ENCODE assay signal across 11 cellular contexts in the genomic region with DNA sequence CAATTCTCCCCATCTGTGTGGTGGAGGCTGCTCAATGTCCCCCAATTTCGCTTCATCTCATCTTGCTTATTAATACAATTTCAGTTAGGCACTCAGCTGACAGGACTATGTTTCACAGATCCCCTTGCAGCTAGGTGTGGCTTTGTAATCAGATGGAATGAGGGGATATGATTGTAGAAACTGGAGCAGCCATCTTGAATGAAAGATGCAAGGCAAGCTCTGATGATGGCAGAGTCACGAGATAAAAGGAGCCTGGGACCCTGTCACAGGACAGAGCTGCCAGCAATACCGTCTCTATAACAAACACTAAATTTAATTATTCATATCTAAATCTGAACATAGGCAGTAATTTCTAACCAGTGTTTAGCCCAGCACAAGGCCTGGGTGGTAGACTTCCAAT. TPM values are rescaled to one million over a fixed set of nuclear protein-coding genes. Genes with fewer than 3 reads are reported as not detected.
DNase-seq lines count a peak whose midpoint lies in the region; ATAC-seq, FAIRE-seq and TF ChIP-seq lines count a peak whose summit lies in the region.
"Had no signal": no experiment of that assay in that cellular context is flagged by ENCODE, and none has a peak within 500 bp of the region (broad histone marks: within the 10 kb centered on the region; RNA-seq: fewer than 3 reads in every experiment).

No MANE protein-coding gene starts in this region.

- H3K4me1 ChIP-seq in heart right ventricle = peaks cover 13 to 42% (median 37%) of the 10 kb centered on the region in 9 donors
- peaks cover 7 to 42% (median 32%) of the 10 kb centered on the region in 12 donors for H3K4me1 ChIP-seq in heart left ventricle
- H3K4me1 ChIP-seq in uterus = peaks cover 4 to 6% of the 10 kb centered on the region in 2 donors
- peaks cover 0 to 2% of the 10 kb centered on the region in 2 donors for H3K4me1 ChIP-seq in small intestine (ENCODE audit: control insufficient read depth in 2 of 2, insufficient read depth in 1 of 2, low read depth in 1 of 2, low read length in 1 of 2)

- H3K27ac ChIP-seq in heart right ventricle (peak overlapping the region in 6 of 10 donors; percentile 89 to 97 (median 94)), heart left ventricle (peak overlapping the region in 5 of 12 donors; percentile 93 to 99 (median 97)), uterus (peak overlapping the region; percentile 87 to 94), small intestine (ENCODE audit: low read depth in 1 of 2, low read length in 1 of 2) (no peak overlapping the region)

- no peak for DNase-seq in heart right ventricle
- DNase-seq in heart left ventricle = no peak
- no peak for DNase-seq in naive thymus-derived CD8-positive, alpha-beta T cell
- DNase-seq in uterus = no peak
- DNase-seq in small intestine = no peak
- DNase-seq: NCI-H1048; stimulated activated CD4-positive, alpha-beta T cell treated with anti-CD3 and anti-CD28 coated beads, Interleukin-4, amount 100 ng/mL, for 1 hour had no signal

- peaks cover 0 to 2% (median 0%) of the 10 kb centered on the region in 7 donors for H3K27me3 ChIP-seq in heart right ventricle
- no peaks in the 10 kb centered on the region for H3K27me3 ChIP-seq in heart left ventricle
- no peaks in the 10 kb centered on the region for H3K27me3 ChIP-seq in uterus
- no peaks in the 10 kb centered on the region for H3K27me3 ChIP-seq in small intestine (ENCODE audit: control insufficient read depth in 2 of 2, insufficient read depth in 2 of 2, low read length in 2 of 2)

- TF ChIP-seq POLR2A in heart left ventricle (IDR thresholded peaks at IDR 0.05) (no peak), uterus (IDR thresholded peaks at IDR 0.05) (no peak)

- peak overlapping the region in 1 of 10 donors; percentile 62 for H3K4me3 ChIP-seq in heart right ventricle
- H3K4me3 ChIP-seq in heart left ventricle = peak overlapping the region in 3 of 12 donors; percentile 66 to 78 (median 76)
- peak overlapping the region in 1 of 2 donors; percentile 88 for H3K4me3 ChIP-seq in uterus
- H3K4me3 ChIP-seq in small intestine (ENCODE audit: low read depth in 1 of 2, low read length in 2 of 2) = no peak overlapping the region

- H3K27me3 Mint-ChIP-seq in activated T-helper 17 cell treated with anti-CD3 and anti-CD28 coated beads, Interleukin-2, amount 50 U/mL, for 72 hours = no peaks in the 10 kb centered on the region
- peaks cover 0 to 4% (median 3%) of the 10 kb centered on the region in 5 donors for H3K27me3 Mint-ChIP-seq in naive thymus-derived CD8-positive, alpha-beta T cell

- H3K9me3 ChIP-seq in heart right ventricle = no peaks in the 10 kb centered on the region
- H3K9me3 ChIP-seq in heart left ventricle = no peaks in the 10 kb centered on the region
- H3K9me3 ChIP-seq in uterus = no peaks in the 10 kb centered on the region
- H3K9me3 ChIP-seq in small intestine (ENCODE audit: control insufficient read depth, low read depth) = no peaks in the 10 kb centered on the region

- intact Hi-C loops in heart right ventricle (cut with DNase I) = loop anchor here in 7 of 10 donors (5.0 to 10.0 kb wide), 5 partner anchors 115 to 255 kb away; partner anchors contain the start of gene LAMB1 (in 1 of the 7)
- intact Hi-C loops in heart left ventricle (cut with DNase I) = loop anchor here in 6 of 10 donors (2.0 to 10.0 kb wide), 7 partner anchors 105 to 637 kb away; partner anchors contain the start of genes LAMB1 (in 2 of the 6) and PNPLA8 (in 1 of the 6)
- intact Hi-C loops in uterus (cut with DNase I; ENCODE audit: low total_unique reads) = no loop called here

- POLR2A ChIA-PET in naive thymus-derived CD8-positive, alpha-beta T cell (lab: Charles Lee) = interaction anchor here (1.1 to 3.2 kb wide), 4 partner anchors 15 to 1605 kb away, joined by 6 to 32 read pairs (median 10); partner anchors contain the start of genes CBLL1, HBP1 and NAMPT

- H3K27ac Mint-ChIP-seq in activated T-helper 17 cell treated with anti-CD3 and anti-CD28 coated beads, Interleukin-2, amount 50 U/mL, for 72 hours = peak overlapping the region; percentile 99
- H3K27ac Mint-ChIP-seq in naive thymus-derived CD8-positive, alpha-beta T cell = peak overlapping the region in 9 of 10 donors; percentile 98 to 100 (median 99)

- peaks cover 0 to 26% (median 4%) of the 10 kb centered on the region in 9 donors for H3K36me3 ChIP-seq in heart right ventricle
- peaks cover 0 to 21% (median 19%) of the 10 kb centered on the region in 9 donors for H3K36me3 ChIP-seq in heart left ventricle
- H3K36me3 ChIP-seq in uterus = no peaks in the 10 kb centered on the region
- H3K36me3 ChIP-seq in small intestine (ENCODE audit: control insufficient read depth in 2 of 2, insufficient read depth in 2 of 2, low read length in 2 of 2) = no peaks in the 10 kb centered on the region

- ATAC-seq in heart right ventricle (no peak), heart left ventricle (no peak), HG03439 (IDR thresholded peaks at IDR 0.05; ENCODE audit: unreplicated experiment) (no peak), HG02763 (IDR thresholded peaks at IDR 0.05; ENCODE audit: unreplicated experiment) (no peak)
- ATAC-seq in activated T-helper 17 cell treated with anti-CD3 and anti-CD28 coated beads, Interleukin-2, amount 50 U/mL, for 72 hours (replicated peaks) = no peak
- no peak for ATAC-seq in naive thymus-derived CD8-positive, alpha-beta T cell

- no peak for FAIRE-seq in small intestine (lab: Jason Lieb, UNC)
- FAIRE-seq: endometrium had no signal

- TF ChIP-seq CTCF in heart right ventricle (IDR thresholded peaks at IDR 0.05) = no peak
- TF ChIP-seq CTCF in heart left ventricle (IDR thresholded peaks at IDR 0.05) = no peak
- no peak for TF ChIP-seq CTCF in uterus (IDR thresholded peaks at IDR 0.05)

- peaks cover 14% of the 10 kb centered on the region for H3K4me1 Mint-ChIP-seq in activated T-helper 17 cell treated with anti-CD3 and anti-CD28 coated beads, Interleukin-2, amount 50 U/mL, for 72 hours
- peaks cover 21 to 44% (median 40%) of the 10 kb centered on the region in 4 donors for H3K4me1 Mint-ChIP-seq in naive thymus-derived CD8-positive, alpha-beta T cell

- WGBS in heart right ventricle, 2 donors = 70 to 77% methylated on average over 3 of the region's 3 CpGs
- WGBS in heart left ventricle, 4 donors = 57 to 84% (median 73%) methylated on average over 3 of the region's 3 CpGs
- WGBS in small intestine, 3 donors = 51 to 74% (median 65%) methylated on average over 3 of the region's 3 CpGs

- peaks cover 35% of the 10 kb centered on the region for H3K36me3 Mint-ChIP-seq in activated T-helper 17 cell treated with anti-CD3 and anti-CD28 coated beads, Interleukin-2, amount 50 U/mL, for 72 hours (ENCODE audit: low read depth)
- H3K36me3 Mint-ChIP-seq in naive thymus-derived CD8-positive, alpha-beta T cell = peaks cover 0 to 19% (median 3%) of the 10 kb centered on the region in 3 donors

- H3K9me3 Mint-ChIP-seq in activated T-helper 17 cell treated with anti-CD3 and anti-CD28 coated beads, Interleukin-2, amount 50 U/mL, for 72 hours = no peaks in the 10 kb centered on the region
- no peaks in the 10 kb centered on the region for H3K9me3 Mint-ChIP-seq in naive thymus-derived CD8-positive, alpha-beta T cell

- H3K4me3 Mint-ChIP-seq in activated T-helper 17 cell treated with anti-CD3 and anti-CD28 coated beads, Interleukin-2, amount 50 U/mL, for 72 hours = peak overlapping the region; percentile 98
- H3K4me3 Mint-ChIP-seq in naive thymus-derived CD8-positive, alpha-beta T cell = peak overlapping the region in 9 of 10 donors; percentile 41 to 100 (median 97)

RNA-seq across cellular contexts. Expression of gene DLD, which starts 1.0 kb away (rescaled TPM):
- 100 to 1,000 TPM; 257 to 402 (median 353) TPM for total RNA-seq in heart right ventricle
- polyA plus RNA-seq in heart right ventricle = 100 to 1,000 TPM in 1 of 2 donors, 10 to 100 TPM in 1; 41.6 to 114 TPM
- 100 to 1,000 TPM; 154 to 426 (median 287) TPM for total RNA-seq in heart left ventricle
- polyA plus RNA-seq in heart left ventricle = 100 to 1,000 TPM in 1 of 2 donors, 10 to 100 TPM in 1; 55.3 to 276 TPM
- total RNA-seq in activated T-helper 17 cell treated with anti-CD3 and anti-CD28 coated beads, Interleukin-2, amount 50 U/mL, for 72 hours = 100 to 1,000 TPM in 1 of 2 donors, 10 to 100 TPM in 1; 75.3 to 112 TPM
- total RNA-seq in naive thymus-derived CD8-positive, alpha-beta T cell = 10 to 100 TPM; 50.3 to 56.0 TPM
- polyA plus RNA-seq in naive thymus-derived CD8-positive, alpha-beta T cell = 10 to 100 TPM; 70.1 to 72.1 (median 71.4) TPM
- 100 to 1,000 TPM in 1 of 4 donors, 10 to 100 TPM in 3; 50.2 to 127 (median 64.3) TPM for total RNA-seq in uterus
- polyA plus RNA-seq in small intestine = 100 to 1,000 TPM in 1 of 3 donors, 10 to 100 TPM in 2; 45.4 to 153 (median 72.0) TPM

Comparison
In these comparisons a context has a peak if more than half of its experiments do, and no peak if none do; other contexts are left out.
1. H3K27ac ChIP-seq: peak in heart right ventricle (6 of 10) and uterus (2 of 2); none in small intestine (0 of 2).